ENCODE assay signal across 9 cellular contexts in the genomic region with DNA sequence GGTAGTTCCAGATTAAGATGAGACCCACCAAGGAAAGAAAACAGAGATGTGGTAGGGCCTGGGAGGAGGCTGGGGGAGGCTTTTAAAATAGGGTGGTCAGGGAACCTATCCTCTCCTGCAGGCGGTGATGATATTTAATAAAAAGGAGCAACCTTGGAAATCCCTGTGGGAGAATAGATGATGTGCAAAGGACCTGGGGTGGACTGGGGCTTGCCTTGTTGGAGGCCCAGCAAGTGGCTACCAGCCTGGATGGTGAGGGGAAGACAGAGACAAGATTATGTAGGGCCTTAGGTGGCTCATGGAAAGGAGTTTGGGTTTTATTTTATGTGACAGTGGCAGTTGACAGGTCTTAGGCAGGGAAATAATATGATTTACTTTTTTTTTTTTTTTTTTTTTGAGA. TPM values are rescaled to one million over a fixed set of nuclear protein-coding genes. Genes with fewer than 3 reads are reported as not detected.
A peak's percentile ranks its signal among the peaks of the same experiment; 100 is the strongest.
DNase-seq lines count a peak whose midpoint lies in the region; ATAC-seq and TF ChIP-seq lines count a peak whose summit lies in the region.
"Had no signal": no experiment of that assay in that cellular context is flagged by ENCODE, and none has a peak within 500 bp of the region (broad histone marks: within the 10 kb centered on the region; RNA-seq: fewer than 3 reads in every experiment).

No MANE protein-coding gene starts in this region.

- TF ChIP-seq CTCF in left ventricle myocardium inferior (IDR thresholded peaks at IDR 0.05; ENCODE audit: borderline replicate concordance) (no peak), uterus (IDR thresholded peaks at IDR 0.05) (no peak), heart left ventricle (IDR thresholded peaks at IDR 0.05) (no peak)

- H3K27me3 Mint-ChIP-seq in activated naive CD8-positive, alpha-beta T cell: no peaks in the 10 kb centered on the region
- H3K27me3 Mint-ChIP-seq in memory B cell: no peaks in the 10 kb centered on the region

- H3K4me1 ChIP-seq in left ventricle myocardium inferior (peaks cover 46% of the 10 kb centered on the region), right cardiac atrium (ENCODE audit: control insufficient read depth, insufficient read depth, low read length) (peaks cover 2% of the 10 kb centered on the region), uterus (no peaks in the 10 kb centered on the region), heart left ventricle (peaks cover 0 to 33% (median 14%) of the 10 kb centered on the region in 12 donors)

- peaks cover 15% of the 10 kb centered on the region for H3K36me3 ChIP-seq in left ventricle myocardium inferior
- H3K36me3 ChIP-seq in uterus: no peaks in the 10 kb centered on the region
- peaks cover 0 to 27% (median 17%) of the 10 kb centered on the region in 9 donors for H3K36me3 ChIP-seq in heart left ventricle

- no peaks in the 10 kb centered on the region for H3K9me3 ChIP-seq in left ventricle myocardium inferior (replicated peaks)
- no peaks in the 10 kb centered on the region for H3K9me3 ChIP-seq in right cardiac atrium (ENCODE audit: control insufficient read depth, low read length)
- H3K9me3 ChIP-seq in uterus: no peaks in the 10 kb centered on the region
- H3K9me3 ChIP-seq in heart left ventricle: no peaks in the 10 kb centered on the region
- H3K9me3 ChIP-seq: BE2C had no signal

- 93% methylated on average over 1 of the region's 1 CpG for WGBS in right cardiac atrium
- 95 to 100% (median 99%) methylated on average over 1 of the region's 1 CpG for WGBS in heart left ventricle, 4 donors

- peak overlapping the region; percentile 99 for H3K27ac Mint-ChIP-seq in activated naive CD8-positive, alpha-beta T cell
- H3K27ac Mint-ChIP-seq in memory B cell: peak overlapping the region; percentile 98

- H3K4me1 Mint-ChIP-seq in activated naive CD8-positive, alpha-beta T cell (ENCODE audit: low read depth): peaks cover 49% of the 10 kb centered on the region
- peaks cover 37% of the 10 kb centered on the region for H3K4me1 Mint-ChIP-seq in memory B cell

- H3K27ac ChIP-seq in left ventricle myocardium inferior (replicated peaks): peak overlapping the region; percentile 92
- H3K27ac ChIP-seq in right cardiac atrium (ENCODE audit: low read length): no peak overlapping the region
- H3K27ac ChIP-seq in uterus: peak overlapping the region; percentile 90 to 93
- H3K27ac ChIP-seq in heart left ventricle: peak overlapping the region in 6 of 12 donors; percentile 88 to 94 (median 91)

- H3K4me3 Mint-ChIP-seq in activated naive CD8-positive, alpha-beta T cell: peak overlapping the region; percentile 98
- no peak overlapping the region for H3K4me3 Mint-ChIP-seq in memory B cell

- ATAC-seq in right cardiac atrium: no peak
- no peak for ATAC-seq in memory B cell (ENCODE audit: low read depth)
- ATAC-seq in HG03280 (IDR thresholded peaks at IDR 0.05; ENCODE audit: unreplicated experiment): no peak
- ATAC-seq in heart left ventricle: no peak

- no peak for DNase-seq in left ventricle myocardium inferior
- DNase-seq in right cardiac atrium: no peak
- no peak for DNase-seq in memory B cell (ENCODE audit: low spot score in 2 of 2)
- DNase-seq in uterus: no peak
- DNase-seq in RKO (ENCODE audit: low spot score): no peak
- no peak for DNase-seq in heart left ventricle

- no peaks in the 10 kb centered on the region for H3K9me3 Mint-ChIP-seq in activated naive CD8-positive, alpha-beta T cell (ENCODE audit: low read depth)
- no peaks in the 10 kb centered on the region for H3K9me3 Mint-ChIP-seq in memory B cell

- H3K4me3 ChIP-seq in left ventricle myocardium inferior: peak overlapping the region; percentile 95
- H3K4me3 ChIP-seq in right cardiac atrium (ENCODE audit: low read length): no peak overlapping the region
- no peak overlapping the region for H3K4me3 ChIP-seq in uterus
- peak overlapping the region in 4 of 12 donors; percentile 79 to 97 (median 94) for H3K4me3 ChIP-seq in heart left ventricle

- TF ChIP-seq POLR2A in uterus (IDR thresholded peaks at IDR 0.05): no peak
- no peak for TF ChIP-seq POLR2A in heart left ventricle (IDR thresholded peaks at IDR 0.05)

- no peaks in the 10 kb centered on the region for H3K27me3 ChIP-seq in left ventricle myocardium inferior (ENCODE audit: low read depth)
- no peaks in the 10 kb centered on the region for H3K27me3 ChIP-seq in right cardiac atrium (ENCODE audit: control insufficient read depth, insufficient read depth)
- no peaks in the 10 kb centered on the region for H3K27me3 ChIP-seq in uterus
- no peaks in the 10 kb centered on the region for H3K27me3 ChIP-seq in heart left ventricle
- H3K27me3 ChIP-seq: BE2C had no signal

- intact Hi-C loops in left ventricle myocardium inferior (cut with micrococcal nuclease) (loop anchor here (5.0 kb wide), 1 partner anchor 102 kb away; no protein-coding TSS in a partner anchor), right cardiac atrium (cut with DNase I) (loop anchor here (2.0 to 10.0 kb wide), 4 partner anchors 92 to 294 kb away; partner anchors contain the start of genes EEF2K (in 1 of the 4), MOSMO (in 1 of the 4) and PDZD9 (in 1 of the 4)), uterus (cut with DNase I; ENCODE audit: low total_unique reads) (no loop called here), heart left ventricle (cut with DNase I) (loop anchor here in 8 of 10 donors (2.0 to 10.0 kb wide), 9 partner anchors 54 to 346 kb away; partner anchors contain the start of genes PDZD9 (in 6 of the 8), MOSMO (in 4 of the 8), UQCRC2 (in 3 of the 8) and VWA3A (in 2 of the 8))

- H3K36me3 Mint-ChIP-seq in activated naive CD8-positive, alpha-beta T cell: no peaks in the 10 kb centered on the region
- H3K36me3 Mint-ChIP-seq in memory B cell: peaks cover 14% of the 10 kb centered on the region

RNA-seq across cellular contexts. Expression of gene POLR3E, which starts 1.8 kb away (rescaled TPM):
- 38.4 TPM for total RNA-seq in left ventricle myocardium inferior
- total RNA-seq in right cardiac atrium: 10 to 100 TPM; 27.9 to 33.5 (median 33.0) TPM
- 15.4 TPM for polyA plus RNA-seq in right cardiac atrium
- 100 to 1,000 TPM in 1 of 4 donors, 10 to 100 TPM in 3; 45.1 to 179 (median 64.5) TPM for total RNA-seq in uterus
- total RNA-seq in heart left ventricle: 10 to 100 TPM; 27.7 to 72.6 (median 31.3) TPM
- polyA plus RNA-seq in heart left ventricle: 10 to 100 TPM; 15.2 to 36.0 TPM
